ENCODE assay signal across 38 cellular contexts in genomic region chr10:47290338-47290737, GRCh38. TPM values are rescaled to one million over a fixed set of nuclear protein-coding genes. Genes with fewer than 3 reads are reported as not detected.
"Had no signal": no experiment of that assay in that cellular context is flagged by ENCODE, and none has a peak within 500 bp of the region (broad histone marks: within the 10 kb centered on the region; RNA-seq: fewer than 3 reads in every experiment).

No MANE protein-coding gene starts in this region.

- ATAC-seq: activated CD8-positive, alpha-beta T cell treated with anti-CD3 and anti-CD28 coated beads for 36 hours; activated naive CD4-positive, alpha-beta T cell treated with anti-CD3 and anti-CD28 coated beads, Interleukin-2, amount 50 U/mL, for 72 hours; activated T-cell treated with anti-CD3 and anti-CD28 coated beads, Interleukin-2, amount 50 U/mL, for 72 hours; activated T-helper 17 cell treated with anti-CD3 and anti-CD28 coated beads, Interleukin-2, amount 50 U/mL, for 72 hours; body of pancreas; PC-3 had no signal

- H3K9me3 Mint-ChIP-seq: activated CD8-positive, alpha-beta T cell treated with anti-CD3 and anti-CD28 coated beads for 36 hours; activated naive CD4-positive, alpha-beta T cell treated with anti-CD3 and anti-CD28 coated beads for 36 hours; activated naive CD4-positive, alpha-beta T cell treated with anti-CD3 and anti-CD28 coated beads, Interleukin-2, amount 50 U/mL, for 72 hours; activated T-helper 17 cell treated with anti-CD3 and anti-CD28 coated beads, Interleukin-2, amount 50 U/mL, for 72 hours had no signal

- H3K4me3 Mint-ChIP-seq: activated CD8-positive, alpha-beta T cell treated with anti-CD3 and anti-CD28 coated beads for 36 hours; activated naive CD4-positive, alpha-beta T cell treated with anti-CD3 and anti-CD28 coated beads for 36 hours; activated T-cell treated with anti-CD3 and anti-CD28 coated beads, Interleukin-2, amount 50 U/mL, for 72 hours; activated T-helper 17 cell treated with anti-CD3 and anti-CD28 coated beads, Interleukin-2, amount 50 U/mL, for 72 hours had no signal

- H3K9me3 ChIP-seq: adrenal gland, body of pancreas, breast epithelium, Peyer's patch had no signal

- DNase-seq: activated CD4-positive, alpha-beta T cell treated with anti-CD3 and anti-CD28 coated beads for 1 hour; activated CD4-positive, alpha-beta T cell treated with anti-CD3 and anti-CD28 coated beads for 48 hours; activated CD4-positive, alpha-beta T cell treated with anti-CD3 and anti-CD28 coated beads, Interleukin-2, amount 50 U/mL, for 4 hours; activated CD4-positive, CD25-positive, alpha-beta regulatory T cell; activated CD8-positive, alpha-beta T cell treated with anti-CD3 and anti-CD28 coated beads for 36 hours; activated gamma-delta T cell treated with Interleukin-2 at 50 U/mL for 16 hours; activated naive CD4-positive, alpha-beta T cell treated with anti-CD3 and anti-CD28 coated beads for 36 hours; activated T-cell treated with anti-CD3 and anti-CD28 coated beads, Interleukin-2, amount 50 U/mL, for 1 hour; activated T-cell treated with anti-CD3 and anti-CD28 coated beads, Interleukin-2, amount 50 U/mL, for 72 hours; caudate nucleus; MM.1S; MV-4-11; NCI-H1092; NCI-H1436 treated with DMSO at 0.1 percent for 48 hours; NCI-H1694 treated with DMSO at 0.1 percent for 48 hours; NCI-H2029; NCI-H2107; NCI-H2171; NCI-H510A; NCI-H526; NCI-H748 treated with DMSO at 0.1 percent for 48 hours; NK-92 treated with Interleukin-12 subunit alpha and Interleukin-12 subunit beta, amount 100 ng/mL, for 24 hours; PC-3; Peyer's patch; RPMI8226; SIG-M5; T1000; WERI-Rb-1 had no signal

- H3K27ac ChIP-seq: adrenal gland, body of pancreas, breast epithelium, KMS-11, Peyer's patch, WERI-Rb-1 had no signal

- H3K9ac ChIP-seq: KMS-11 had no signal

- H3K4me3 ChIP-seq: adrenal gland, body of pancreas, breast epithelium, Peyer's patch had no signal

- H3K4me2 ChIP-seq: KMS-11 had no signal

- H3K4me1 ChIP-seq: adrenal gland, breast epithelium, Peyer's patch had no signal

- H3K27me3 ChIP-seq: adrenal gland, body of pancreas, breast epithelium, Peyer's patch had no signal

- H3K27ac Mint-ChIP-seq: activated CD8-positive, alpha-beta T cell treated with anti-CD3 and anti-CD28 coated beads for 36 hours; activated naive CD4-positive, alpha-beta T cell treated with anti-CD3 and anti-CD28 coated beads for 36 hours; activated naive CD4-positive, alpha-beta T cell treated with anti-CD3 and anti-CD28 coated beads, Interleukin-2, amount 50 U/mL, for 72 hours; activated T-cell treated with anti-CD3 and anti-CD28 coated beads, Interleukin-2, amount 50 U/mL, for 72 hours; activated T-helper 17 cell treated with anti-CD3 and anti-CD28 coated beads, Interleukin-2, amount 50 U/mL, for 72 hours had no signal

- H3K36me3 Mint-ChIP-seq: activated naive CD4-positive, alpha-beta T cell treated with anti-CD3 and anti-CD28 coated beads, Interleukin-2, amount 50 U/mL, for 72 hours had no signal

RNA-seq across cellular contexts. Expression of gene GDF10, which starts 9.7 kb away (rescaled TPM):
- total RNA-seq: LHCN-M2; PC-3; T-helper 1 cell treated with Interleukin-12 subunit alpha and Interleukin-12 subunit beta and Interleukin-4 antibody, amounts not matched to agents 30 ng/mL and 1 ng/mL, for 36 hours; T-helper 2 cell treated with Interferon-gamma antibody and Interleukin-4, amounts not matched to agents 100 ng/mL and 5 ng/mL, for 36 hours had no signal

RNA-seq across cellular contexts. Expression of gene GDF2, which starts 31.9 kb away (rescaled TPM):
- total RNA-seq: activated CD8-positive, alpha-beta T cell treated with anti-CD3 and anti-CD28 coated beads for 36 hours; activated naive CD4-positive, alpha-beta T cell treated with anti-CD3 and anti-CD28 coated beads for 36 hours; activated naive CD4-positive, alpha-beta T cell treated with anti-CD3 and anti-CD28 coated beads, Interleukin-2, amount 50 U/mL, for 72 hours; activated T-cell treated with anti-CD3 and anti-CD28 coated beads, Interleukin-2, amount 50 U/mL, for 72 hours; activated T-helper 17 cell treated with anti-CD3 and anti-CD28 coated beads, Interleukin-2, amount 50 U/mL, for 72 hours; adrenal gland; astrocyte; body of pancreas; breast epithelium; LHCN-M2; PC-3; Peyer's patch; T-helper 1 cell treated with Interleukin-12 subunit alpha and Interleukin-12 subunit beta and Interleukin-4 antibody, amounts not matched to agents 30 ng/mL and 1 ng/mL, for 36 hours; T-helper 2 cell treated with Interferon-gamma antibody and Interleukin-4, amounts not matched to agents 100 ng/mL and 5 ng/mL, for 36 hours had no signal

RNA-seq across cellular contexts. Expression of gene RBP3, which starts 57.8 kb away (rescaled TPM):
- total RNA-seq: activated CD8-positive, alpha-beta T cell treated with anti-CD3 and anti-CD28 coated beads for 36 hours; activated naive CD4-positive, alpha-beta T cell treated with anti-CD3 and anti-CD28 coated beads for 36 hours; activated naive CD4-positive, alpha-beta T cell treated with anti-CD3 and anti-CD28 coated beads, Interleukin-2, amount 50 U/mL, for 72 hours; activated T-cell treated with anti-CD3 and anti-CD28 coated beads, Interleukin-2, amount 50 U/mL, for 72 hours; activated T-helper 17 cell treated with anti-CD3 and anti-CD28 coated beads, Interleukin-2, amount 50 U/mL, for 72 hours; astrocyte; body of pancreas; breast epithelium; LHCN-M2; PC-3; Peyer's patch; T-helper 1 cell treated with Interleukin-12 subunit alpha and Interleukin-12 subunit beta and Interleukin-4 antibody, amounts not matched to agents 30 ng/mL and 1 ng/mL, for 36 hours; T-helper 2 cell treated with Interferon-gamma antibody and Interleukin-4, amounts not matched to agents 100 ng/mL and 5 ng/mL, for 36 hours had no signal
